Comparison of ENCODE assay signal across 16 cellular contexts in the genomic region with DNA sequence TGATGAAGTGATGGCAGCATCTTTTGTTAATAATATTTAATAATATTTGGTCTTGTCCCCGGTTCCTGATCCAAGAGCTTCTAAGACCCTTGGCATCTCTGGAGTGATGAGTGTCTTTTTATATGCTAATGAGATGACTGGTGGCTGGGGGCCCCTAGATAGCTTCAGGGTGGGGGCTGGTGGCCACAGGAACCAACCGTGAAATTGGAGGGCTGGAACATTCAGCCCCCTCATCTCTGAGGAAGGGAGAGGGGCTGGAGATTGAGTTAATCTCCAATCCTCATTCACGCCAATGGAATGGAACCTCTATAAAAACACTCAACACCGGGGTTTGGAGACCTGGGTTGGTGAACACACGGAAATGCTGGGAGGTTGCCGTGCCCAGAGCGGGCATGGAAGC.
"Had no signal": no experiment of that assay in that cellular context is flagged by ENCODE, and none has a peak within 500 bp of the region (broad histone marks: within the 10 kb centered on the region; RNA-seq: fewer than 3 reads in every experiment).

No MANE protein-coding gene starts in this region.

- H3K4me1 Mint-ChIP-seq: naive thymus-derived CD8-positive, alpha-beta T cell; stimulated activated memory B cell treated with anti-CD40 and anti-IgM and Interleukin-4, amounts not matched to agents 10 μg/mL and 1 μg/mL and 100 μg/mL, for 72 hours had no signal

- H3K4me3 Mint-ChIP-seq: naive thymus-derived CD8-positive, alpha-beta T cell; stimulated activated memory B cell treated with anti-CD40 and anti-IgM and Interleukin-4, amounts not matched to agents 10 μg/mL and 1 μg/mL and 100 μg/mL, for 72 hours; stimulated activated naive CD8-positive, alpha-beta T cell treated with anti-CD3 and anti-CD28 coated beads, Interleukin-15, Interleukin-2, amounts not matched to agents 100 ng/mL and 50 ng/mL, for 24 hours had no signal

- H3K4me2 ChIP-seq: hepatocyte had no signal

- DNase-seq: foreskin keratinocyte; kidney glomerular epithelial cell; mammary epithelial cell; mucosa of descending colon; naive thymus-derived CD8-positive, alpha-beta T cell; spleen; stimulated activated CD4-positive, alpha-beta T cell treated with anti-CD3 and anti-CD28 coated beads, Interleukin-15, amount 100 ng/mL, for 24 hours; stimulated activated CD4-positive, alpha-beta T cell treated with anti-CD3 and anti-CD28 coated beads, Interleukin-1b, Interleukin-23, amount 100 ng/mL, for 48 hours; stimulated activated CD4-positive, alpha-beta T cell treated with anti-CD3 and anti-CD28 coated beads, Interleukin-4, amount 100 ng/mL, for 24 hours; tibial artery; upper lobe of right lung had no signal

- H3K36me3 ChIP-seq: neutrophil, spleen, tibial artery, upper lobe of right lung, vagina had no signal

- H2AFZ ChIP-seq: hepatocyte had no signal

- H3K9me3 Mint-ChIP-seq: naive thymus-derived CD8-positive, alpha-beta T cell; stimulated activated memory B cell treated with anti-CD40 and anti-IgM and Interleukin-4, amounts not matched to agents 10 μg/mL and 1 μg/mL and 100 μg/mL, for 72 hours; stimulated activated naive CD8-positive, alpha-beta T cell treated with anti-CD3 and anti-CD28 coated beads, Interleukin-15, Interleukin-2, amounts not matched to agents 100 ng/mL and 50 ng/mL, for 24 hours had no signal

- H3K79me2 ChIP-seq: hepatocyte had no signal

- H3K9me3 ChIP-seq: mucosa of descending colon, neutrophil, spleen, tibial artery, upper lobe of right lung, vagina had no signal

- H3K4me1 ChIP-seq: foreskin keratinocyte, tibial artery, upper lobe of right lung, vagina had no signal

- H3K27ac ChIP-seq: foreskin keratinocyte, hepatocyte, neutrophil, spleen, tibial artery, upper lobe of right lung, vagina had no signal

- H3K36me3 Mint-ChIP-seq: naive thymus-derived CD8-positive, alpha-beta T cell; stimulated activated memory B cell treated with anti-CD40 and anti-IgM and Interleukin-4, amounts not matched to agents 10 μg/mL and 1 μg/mL and 100 μg/mL, for 72 hours had no signal

- H3K27ac Mint-ChIP-seq: stimulated activated memory B cell treated with anti-CD40 and anti-IgM and Interleukin-4, amounts not matched to agents 10 μg/mL and 1 μg/mL and 100 μg/mL, for 72 hours; stimulated activated naive CD8-positive, alpha-beta T cell treated with anti-CD3 and anti-CD28 coated beads, Interleukin-15, Interleukin-2, amounts not matched to agents 100 ng/mL and 50 ng/mL, for 24 hours had no signal

- H3K4me3 ChIP-seq: hepatocyte, mucosa of descending colon, spleen, tibial artery, upper lobe of right lung, vagina had no signal

- H3K27me3 ChIP-seq: vagina had no signal
